23 cellular contexts compared by ENCODE assay signal in the genomic region with DNA sequence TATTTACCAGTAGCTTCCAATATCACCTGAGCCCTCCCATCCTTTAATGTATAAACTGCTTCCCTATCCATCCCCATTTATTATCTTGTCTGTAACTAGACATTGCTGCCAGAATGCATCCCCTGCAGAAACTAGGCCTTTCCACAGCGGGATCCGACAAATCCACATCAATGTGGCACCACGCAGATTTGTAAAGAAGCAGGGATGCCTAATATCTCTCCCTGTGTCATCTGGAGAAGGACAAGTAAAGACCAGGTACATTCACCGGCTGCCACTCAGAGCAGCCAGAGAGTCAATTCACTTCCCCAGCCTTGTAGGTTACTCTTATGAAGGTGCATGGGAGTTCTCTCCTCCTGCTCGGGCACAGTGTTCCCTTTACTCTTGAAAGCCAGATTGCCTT.
"Had no signal": no experiment of that assay in that cellular context is flagged by ENCODE, and none has a peak within 500 bp of the region (broad histone marks: within the 10 kb centered on the region; RNA-seq: fewer than 3 reads in every experiment).

No MANE protein-coding gene starts in this region.

- H3K27me3 ChIP-seq: adrenal gland had no signal

- H3K4me3 Mint-ChIP-seq: activated CD4-positive, alpha-beta memory T cell treated with anti-CD3 and anti-CD28 coated beads for 36 hours; activated CD4-positive, alpha-beta T cell treated with anti-CD3 and anti-CD28 coated beads, Interleukin-2, amount 10 ng/mL, durations not matched to agents 7 days and 5 days; activated naive CD8-positive, alpha-beta T cell treated with anti-CD3 and anti-CD28 coated beads, Interleukin-2, amount 10 ng/mL, durations not matched to agents 7 days and 5 days had no signal

- H3K4me3 ChIP-seq: adrenal gland had no signal

- H3K27ac ChIP-seq: adrenal gland, KMS-11 had no signal

- FAIRE-seq: TTC549 had no signal

- DNase-seq: activated CD4-positive, alpha-beta memory T cell treated with anti-CD3 and anti-CD28 coated beads for 36 hours; activated CD4-positive, alpha-beta T cell treated with anti-CD3 and anti-CD28 coated beads, Interleukin-2, amount 10 ng/mL, durations not matched to agents 7 days and 5 days; activated CD4-positive, CD25-positive, alpha-beta regulatory T cell; activated CD8-positive, alpha-beta memory T cell treated with anti-CD3 and anti-CD28 coated beads for 24 hours; activated naive CD4-positive, alpha-beta T cell treated with anti-CD3 and anti-CD28 coated beads, Interleukin-2, amount 50 U/mL, for 16 hours; activated naive CD8-positive, alpha-beta T cell treated with anti-CD3 and anti-CD28 coated beads, Interleukin-2, amount 10 ng/mL, durations not matched to agents 7 days and 5 days; activated T-cell treated with anti-CD3 and anti-CD28 coated beads, Interleukin-2, amount 50 U/mL, for 48 hours; adrenal gland; anterior cingulate cortex; central memory CD4-positive, alpha-beta T cell; NCI-H1092; NCI-H1417; NCI-H1694; NCI-H2081; NCI-H510A treated with DMSO at 0.1 percent for 48 hours; NCI-H69; NK-92 treated with Interleukin-12 subunit alpha and Interleukin-12 subunit beta, amount 100 ng/mL, for 24 hours; PC-3; SIG-M5; T-helper 2 cell; T1000 had no signal

- H3K9me3 ChIP-seq: adrenal gland had no signal

- H3K9ac ChIP-seq: KMS-11 had no signal

- H3K36me3 Mint-ChIP-seq: activated CD4-positive, alpha-beta memory T cell treated with anti-CD3 and anti-CD28 coated beads for 36 hours; activated naive CD8-positive, alpha-beta T cell treated with anti-CD3 and anti-CD28 coated beads, Interleukin-2, amount 10 ng/mL, durations not matched to agents 7 days and 5 days had no signal

- H3K27ac Mint-ChIP-seq: activated CD4-positive, alpha-beta memory T cell treated with anti-CD3 and anti-CD28 coated beads for 36 hours; activated CD4-positive, alpha-beta T cell treated with anti-CD3 and anti-CD28 coated beads, Interleukin-2, amount 10 ng/mL, durations not matched to agents 7 days and 5 days; activated naive CD8-positive, alpha-beta T cell treated with anti-CD3 and anti-CD28 coated beads, Interleukin-2, amount 10 ng/mL, durations not matched to agents 7 days and 5 days had no signal

- H3K4me2 ChIP-seq: KMS-11 had no signal

- H3K9me3 Mint-ChIP-seq: activated CD4-positive, alpha-beta memory T cell treated with anti-CD3 and anti-CD28 coated beads for 36 hours; activated CD4-positive, alpha-beta T cell treated with anti-CD3 and anti-CD28 coated beads, Interleukin-2, amount 10 ng/mL, durations not matched to agents 7 days and 5 days; activated naive CD8-positive, alpha-beta T cell treated with anti-CD3 and anti-CD28 coated beads, Interleukin-2, amount 10 ng/mL, durations not matched to agents 7 days and 5 days had no signal
